Comparison of ENCODE assay signal across 8 cellular contexts in the genomic region with DNA sequence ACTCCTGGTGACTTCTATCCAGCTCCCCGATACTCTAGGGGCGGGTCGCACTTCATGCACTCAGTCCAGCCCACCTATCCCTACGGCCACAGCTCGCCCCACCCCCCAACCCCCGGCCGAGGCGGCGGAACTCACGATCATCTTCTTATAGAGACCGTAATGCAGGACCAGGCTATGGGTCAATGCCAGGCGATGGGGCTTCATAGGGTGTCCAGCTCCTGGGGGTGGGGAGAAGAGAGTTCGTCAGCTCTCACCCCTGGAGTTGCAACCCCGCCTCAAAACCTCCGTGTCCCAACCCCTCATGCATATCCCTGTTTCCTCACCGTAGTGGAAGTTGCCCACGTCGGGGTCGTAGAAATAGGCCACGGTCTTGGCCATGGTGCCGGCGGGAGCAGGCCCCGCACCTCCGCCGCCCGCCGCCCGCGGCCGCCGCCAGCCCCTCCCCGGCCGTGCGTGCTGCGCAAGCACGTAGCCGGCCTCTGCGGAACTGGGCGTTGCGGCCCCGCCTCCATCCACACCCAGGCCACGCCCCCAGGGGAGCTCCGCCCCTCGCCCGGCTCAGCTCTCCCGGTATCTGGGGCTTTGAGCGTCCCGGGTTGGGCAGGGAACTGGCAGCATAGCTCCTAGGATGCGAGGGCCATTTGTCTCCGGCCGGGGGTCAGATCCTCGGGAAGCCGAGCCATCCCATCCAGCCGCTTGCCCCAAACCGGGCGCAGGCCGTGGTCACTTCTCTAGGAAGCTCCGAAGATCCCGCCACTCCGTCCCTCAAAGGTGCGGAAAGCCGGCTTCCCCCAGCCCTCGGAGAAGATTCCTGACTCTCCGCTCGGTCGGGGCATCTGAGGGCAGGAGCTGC. TPM values are rescaled to one million over a fixed set of nuclear protein-coding genes. Genes with fewer than 3 reads are reported as not detected.
DNase-seq lines count a peak whose midpoint lies in the region; ATAC-seq, FAIRE-seq and TF ChIP-seq lines count a peak whose summit lies in the region.

A gene (minus strand): TSS at position 437 of the 853 bp plus-strand sequence. CDS start 59 bp downstream, at position 378.
A gene with protein sequence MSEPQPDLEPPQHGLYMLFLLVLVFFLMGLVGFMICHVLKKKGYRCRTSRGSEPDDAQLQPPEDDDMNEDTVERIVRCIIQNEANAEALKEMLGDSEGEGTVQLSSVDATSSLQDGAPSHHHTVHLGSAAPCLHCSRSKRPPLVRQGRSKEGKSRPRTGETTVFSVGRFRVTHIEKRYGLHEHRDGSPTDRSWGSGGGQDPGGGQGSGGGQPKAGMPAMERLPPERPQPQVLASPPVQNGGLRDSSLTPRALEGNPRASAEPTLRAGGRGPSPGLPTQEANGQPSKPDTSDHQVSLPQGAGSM (plus strand): TSS at position 585 of the 853 bp plus-strand sequence. CDS start 1,229 bp downstream, outside the sequence.

- H3K56ac ChIP-seq in H1 (replicated peaks; ENCODE audit: insufficient read length, low read depth, low read length), result peak within 1 kb of the TSS; percentile 55

- peak; percentile 88 to 97 (median 91) for DNase-seq in CD8-positive, alpha-beta T cell
- DNase-seq in HK-2 (ENCODE audit: unreplicated experiment) (peak; percentile 86), NOMO-1 (lab: John Stamatoyannopoulos, UW; ENCODE audit: unreplicated experiment in 2 of 2) (peak; percentile 72 to 91), H1 (ENCODE audit: low read depth in 1 of 2, low spot score in 2 of 2) (peak; percentile 78 to 100)
- peak; percentile 83 to 88 for DNase-seq in activated CD8-positive, alpha-beta memory T cell treated with anti-CD3 and anti-CD28 coated beads for 4 hours (ENCODE audit: low read depth in 2 of 2)
- DNase-seq in stimulated activated CD8-positive, alpha-beta memory T cell treated with anti-CD3 and anti-CD28 coated beads, Interleukin-15, amount 100 ng/mL, for 1 hour (ENCODE audit: low read depth), result peak; percentile 89

- H3K27me3 ChIP-seq in CD8-positive, alpha-beta T cell (ENCODE audit: insufficient read depth, low read length), result no peaks in the 10 kb centered on the region
- H3K27me3 ChIP-seq in H1 (replicated peaks in 1 of 4; ENCODE audit: control insufficient read depth in 3 of 4, extremely low read depth in 1 of 4, insufficient read depth in 3 of 4, low read length in 3 of 4), result peaks cover 0 to 4% (median 0%) of the 10 kb centered on the region in 4 experiments; a peak in 1 of 7 replicates

- peak within 1 kb of the TSS; percentile 78 for H3K27ac ChIP-seq in CD8-positive, alpha-beta T cell (ENCODE audit: low read depth, low read length)
- H3K27ac ChIP-seq in H1 (ENCODE audit: low read depth, low read length) (peak within 1 kb of the TSS; percentile 86), mesodermal cell (ENCODE audit: low read depth, low read length, severe bottlenecking) (peak within 1 kb of the TSS; percentile 79)

- H3K14ac ChIP-seq in H1 (ENCODE audit: insufficient read length), result no peak within 1 kb of the TSS

- H4K8ac ChIP-seq in H1 (ENCODE audit: extremely low read depth, insufficient read depth, low read length), result peak within 1 kb of the TSS; percentile 81

- no peak within 1 kb of the TSS for H3K4ac ChIP-seq in H1 (replicated peaks; ENCODE audit: insufficient read length, low read depth, low read length)

- no peak for TF ChIP-seq CTCF in CD8-positive, alpha-beta T cell (IDR thresholded peaks at IDR 0.05)
- no peak for TF ChIP-seq CTCF in H1 (IDR thresholded peaks at IDR 0.05; ENCODE audit: control extremely low read depth in 1 of 3, insufficient read depth in 1 of 3, low read depth in 1 of 3, low read length in 3 of 3)

- H3K9ac ChIP-seq in H1 (replicated peaks in 1 of 4; ENCODE audit: extremely low read depth in 1 of 4, low read depth in 3 of 4, low read length in 3 of 4), result peak within 1 kb of the TSS; percentile 77 to 88 (median 84)

- no peak within 1 kb of the TSS for H2AK5ac ChIP-seq in H1 (ENCODE audit: low read depth, low read length)

- peaks cover 4% of the 10 kb centered on the region for H3K36me3 ChIP-seq in CD8-positive, alpha-beta T cell (ENCODE audit: insufficient read depth, low read length)
- H3K36me3 ChIP-seq in H1 (ENCODE audit: control insufficient read depth in 2 of 4, insufficient read depth in 4 of 4, low read length in 3 of 4) (peaks cover 0 to 18% (median 2%) of the 10 kb centered on the region in 4 experiments; a peak in 3 of 8 replicates), mesodermal cell (ENCODE audit: control insufficient read depth, insufficient read depth, low read length) (peaks cover 27% of the 10 kb centered on the region)

- peak within 1 kb of the TSS; percentile 61; the same call in 1 of the 2 replicates for H2BK12ac ChIP-seq in H1 (ENCODE audit: low read depth, low read length)

- peaks cover 4 to 13% of the 10 kb centered on the region in 2 experiments for H4K20me1 ChIP-seq in H1 (replicated peaks in 1 of 2; ENCODE audit: control insufficient read depth in 1 of 2, insufficient read depth in 2 of 2, low read length in 2 of 2)

- H3K4me3 ChIP-seq in CD8-positive, alpha-beta T cell (ENCODE audit: low read depth, low read length), result peak within 1 kb of the TSS; percentile 99
- H3K4me3 ChIP-seq in H1 (ENCODE audit: extremely low read depth in 1 of 4, insufficient read depth in 2 of 4, low read depth in 3 of 4, low read length in 4 of 4) (peak within 1 kb of the TSS; percentile 84 to 99 (median 98)), mesodermal cell (ENCODE audit: extremely low read depth, insufficient read depth, low read length, poor library complexity, severe bottlenecking) (peak within 1 kb of the TSS; percentile 99)

- no peak for TF ChIP-seq RAD21 in H1 (IDR thresholded peaks at IDR 0.05 in 1 of 2, conservative IDR thresholded peaks at IDR 0.05 in 1 of 2; ENCODE audit: low read depth in 2 of 2, low read length in 2 of 2)

- H2BK20ac ChIP-seq in H1 (ENCODE audit: low read length), result no peak within 1 kb of the TSS

- no peak within 1 kb of the TSS for H2BK120ac ChIP-seq in H1 (replicated peaks; ENCODE audit: low read depth, low read length)

- POLR2A ChIA-PET in CD8-positive, alpha-beta T cell (lab: Charles Lee), result interaction anchor here (0.6 to 3.9 kb wide), 13 partner anchors 12 to 317 kb away, joined by 3 to 68 read pairs (median 3); a partner anchor contains a TSS
- POLR2A ChIA-PET in H1 (lab: Charles Lee; ENCODE audit: partially characterized antibody), result interaction anchor here (0.6 to 6.8 kb wide), 20 partner anchors 10 to 324 kb away, joined by 3 to 96 read pairs (median 4); a partner anchor contains a TSS

- peak in 1 of 2 experiments; percentile 75; a peak in 2 of 3 replicates for TF ChIP-seq POLR2A in H1 (IDR thresholded peaks at IDR 0.05; ENCODE audit: control extremely low read depth in 1 of 2, low read depth in 2 of 2, low read length in 2 of 2)

- H2BK15ac ChIP-seq in H1 (ENCODE audit: low read length), result no peak within 1 kb of the TSS

- ATAC-seq in CD8-positive, alpha-beta T cell, result peak; percentile 89
- peak; percentile 78 for ATAC-seq in GM19452 (IDR thresholded peaks at IDR 0.05; ENCODE audit: unreplicated experiment)

- peak within 1 kb of the TSS; percentile 96 for H2AFZ ChIP-seq in H1 (ENCODE audit: low read length)

- no peak for TF ChIP-seq EP300 in H1 (IDR thresholded peaks at IDR 0.05; ENCODE audit: borderline replicate concordance in 1 of 2, low read depth in 2 of 2, low read length in 2 of 2)

- peak within 1 kb of the TSS; percentile 92 for H3K4me3 Mint-ChIP-seq in CD8-positive, alpha-beta T cell

- H3K23ac ChIP-seq in H1 (ENCODE audit: insufficient read length), result no peak within 1 kb of the TSS

- intact Hi-C loops in CD8-positive, alpha-beta T cell (cut with DNase I, micrococcal nuclease), result loop anchor here (1.0 to 10.0 kb wide), 7 partner anchors 15 to 1459 kb away; a partner anchor contains a TSS

- H4K5ac ChIP-seq in H1 (ENCODE audit: insufficient read length, low read depth, low read length), result no peak within 1 kb of the TSS

- H2BK5ac ChIP-seq in H1 (ENCODE audit: low read depth, low read length), result peak within 1 kb of the TSS; percentile 88

- H3K27me3 Mint-ChIP-seq in CD8-positive, alpha-beta T cell (ENCODE audit: low read depth), result no peaks in the 10 kb centered on the region

- H3K9me3 ChIP-seq in CD8-positive, alpha-beta T cell (ENCODE audit: low read length), result no peaks in the 10 kb centered on the region
- H3K9me3 ChIP-seq in H1 (ENCODE audit: insufficient read depth in 2 of 2, low read depth in 1 of 2, low read length in 1 of 2), result no peaks in the 10 kb centered on the region
- H3K9me3 ChIP-seq in mesodermal cell (ENCODE audit: control insufficient read depth, low read length), result no peaks in the 10 kb centered on the region

- peak within 1 kb of the TSS; percentile 89 for H3K27ac Mint-ChIP-seq in CD8-positive, alpha-beta T cell

- H3K18ac ChIP-seq in H1 (ENCODE audit: extremely low read depth, low read length), result peak within 1 kb of the TSS; percentile 90

- H3K79me1 ChIP-seq in H1 (ENCODE audit: low read depth, low read length), result peaks cover 12% of the 10 kb centered on the region

- peak within 1 kb of the TSS; percentile 90 to 97 for H3K4me2 ChIP-seq in H1 (ENCODE audit: insufficient read depth in 1 of 2, low read depth in 2 of 2, low read length in 2 of 2)

- peaks cover 10 to 38% of the 10 kb centered on the region in 2 experiments for H3K79me2 ChIP-seq in H1 (ENCODE audit: control insufficient read depth in 1 of 2, insufficient read depth in 2 of 2, low read length in 2 of 2)

- peaks cover 28% of the 10 kb centered on the region for H3K4me1 ChIP-seq in CD8-positive, alpha-beta T cell (ENCODE audit: insufficient read depth, low read length)
- peaks cover 0 to 5% (median 3%) of the 10 kb centered on the region in 4 experiments; a peak in 5 of 7 replicates for H3K4me1 ChIP-seq in H1 (replicated peaks in 1 of 4; ENCODE audit: control insufficient read depth in 3 of 4, insufficient read depth in 4 of 4, low read length in 3 of 4)
- peaks cover 5% of the 10 kb centered on the region for H3K4me1 ChIP-seq in mesodermal cell (ENCODE audit: control insufficient read depth, insufficient read depth, low read length, poor library complexity, severe bottlenecking)

- H3K9me3 Mint-ChIP-seq in CD8-positive, alpha-beta T cell, result no peaks in the 10 kb centered on the region

- CTCF ChIA-PET in CD8-positive, alpha-beta T cell (lab: Charles Lee), result interaction anchor here (0.7 to 8.9 kb wide), 16 partner anchors 14 to 333 kb away, joined by 3 to 95 read pairs (median 5); a partner anchor contains a TSS
- CTCF ChIA-PET in H1 (lab: Charles Lee; ENCODE audit: partially characterized antibody), result interaction anchor here (0.7 to 10.3 kb wide), 15 partner anchors 10 to 558 kb away, joined by 3 to 117 read pairs (median 3); a partner anchor contains a TSS

- peaks cover 14% of the 10 kb centered on the region for H3K23me2 ChIP-seq in H1 (ENCODE audit: low read depth, low read length)

- peaks cover 39% of the 10 kb centered on the region for H3K36me3 Mint-ChIP-seq in CD8-positive, alpha-beta T cell

- FAIRE-seq in H1 (lab: Jason Lieb, UNC), result no peak

- H3K4me1 Mint-ChIP-seq in CD8-positive, alpha-beta T cell (ENCODE audit: low read depth), result peaks cover 50% of the 10 kb centered on the region

- WGBS in H1 (ENCODE audit: extremely low coverage in 1 of 2, insufficient coverage in 1 of 2, insufficient read length in 1 of 2, insufficient replicate concordance in 2 of 2, low coverage in 1 of 2, low lambda C conversion rate in 2 of 2, missing lambda C conversion rate in 1 of 2), 2 experiments, result 1% methylated on average over 58 of the region's 66 CpGs; no CpG with 5 or more reads in 1 of the 2 experiments
- 1% methylated on average over 43 to 48 of the region's 66 CpGs for WGBS in mesodermal cell (ENCODE audit: insufficient coverage in 2 of 2), 2 experiments

- peak within 1 kb of the TSS; percentile 44 for H4K91ac ChIP-seq in H1 (replicated peaks; ENCODE audit: insufficient read length, low read length)

RNA-seq across cellular contexts. Expression of the first gene that starts in this region (rescaled TPM):
- total RNA-seq in CD8-positive, alpha-beta T cell, result 10 to 100 TPM; 48.9 to 54.8 TPM
- 98.5 and 99.0 TPM in 2 replicates for total RNA-seq in H1 (2021; fragmentation: NEBNext Ultra II Directional; extraction: Animal tissue kit (Norgen Biotek cat#: 25700))
- 120 and 124 TPM in 2 replicates for polyA plus RNA-seq in H1 (2011; rRNA removed)
- polyA plus RNA-seq in H1 (2011; cell fraction: cytosol; rRNA removed), result 136 TPM
- polyA plus RNA-seq in H1 (2011; cell fraction: nucleus; rRNA removed), result 146 TPM
- 97.2 to 108 TPM (median 102 TPM) in 4 replicates for polyA plus RNA-seq in H1 (2012, experiment 1 of 2)
- 126 TPM for polyA plus RNA-seq in H1 (2012, experiment 2 of 2)
- polyA plus RNA-seq in H1 (2013, experiment 1 of 2), result 75.7 TPM
- polyA plus RNA-seq in H1 (2013, experiment 2 of 2), result 75.1 TPM
- 143 and 172 TPM in 2 replicates for polyA minus RNA-seq in H1 (2011; rRNA and poly(A)+ RNA removed)
- polyA minus RNA-seq in H1 (2011; cell fraction: cytosol; rRNA and poly(A)+ RNA removed), result 76.8 TPM
- polyA minus RNA-seq in H1 (2011; cell fraction: nucleus; rRNA and poly(A)+ RNA removed), result 65.7 TPM
- polyA plus RNA-seq in mesodermal cell (2013, experiment 1 of 2), result 72.4 TPM
- polyA plus RNA-seq in mesodermal cell (2013, experiment 2 of 2), result 66.4 TPM

RNA-seq across cellular contexts. Expression of the second gene that starts in this region (rescaled TPM):
- 1 to 10 TPM; 9.5 to 9.8 TPM for total RNA-seq in CD8-positive, alpha-beta T cell
- 18.6 and 19.2 TPM in 2 replicates for total RNA-seq in H1 (2021; fragmentation: NEBNext Ultra II Directional; extraction: Animal tissue kit (Norgen Biotek cat#: 25700))
- 23.7 and 33.1 TPM in 2 replicates for polyA plus RNA-seq in H1 (2011; rRNA removed)
- polyA plus RNA-seq in H1 (2011; cell fraction: cytosol; rRNA removed), result 31.2 TPM
- polyA plus RNA-seq in H1 (2011; cell fraction: nucleus; rRNA removed), result 117 TPM
- 12.5 to 21.6 TPM (median 17.8 TPM) in 4 replicates for polyA plus RNA-seq in H1 (2012, experiment 1 of 2)
- 17.0 TPM for polyA plus RNA-seq in H1 (2012, experiment 2 of 2)
- polyA plus RNA-seq in H1 (2013, experiment 1 of 2), result 19.0 TPM
- polyA plus RNA-seq in H1 (2013, experiment 2 of 2), result 17.6 TPM
- 11.9 and 13.3 TPM in 2 replicates for polyA minus RNA-seq in H1 (2011; rRNA and poly(A)+ RNA removed)
- 7.9 TPM for polyA minus RNA-seq in H1 (2011; cell fraction: cytosol; rRNA and poly(A)+ RNA removed)
- polyA minus RNA-seq in H1 (2011; cell fraction: nucleus; rRNA and poly(A)+ RNA removed), result 18.7 TPM
- 4.5 TPM for polyA plus RNA-seq in mesodermal cell (2013, experiment 1 of 2)
- polyA plus RNA-seq in mesodermal cell (2013, experiment 2 of 2), result 4.4 TPM

Comparison
In these comparisons a context has a peak if more than half of its experiments do, and no peak if none do; other contexts are left out.
1. Peak in every context shown above with its lines: DNase-seq, ATAC-seq, H3K4me3 ChIP-seq and H3K27ac ChIP-seq.